Comparison of ENCODE assay signal across 1 cellular context in the genomic region with DNA sequence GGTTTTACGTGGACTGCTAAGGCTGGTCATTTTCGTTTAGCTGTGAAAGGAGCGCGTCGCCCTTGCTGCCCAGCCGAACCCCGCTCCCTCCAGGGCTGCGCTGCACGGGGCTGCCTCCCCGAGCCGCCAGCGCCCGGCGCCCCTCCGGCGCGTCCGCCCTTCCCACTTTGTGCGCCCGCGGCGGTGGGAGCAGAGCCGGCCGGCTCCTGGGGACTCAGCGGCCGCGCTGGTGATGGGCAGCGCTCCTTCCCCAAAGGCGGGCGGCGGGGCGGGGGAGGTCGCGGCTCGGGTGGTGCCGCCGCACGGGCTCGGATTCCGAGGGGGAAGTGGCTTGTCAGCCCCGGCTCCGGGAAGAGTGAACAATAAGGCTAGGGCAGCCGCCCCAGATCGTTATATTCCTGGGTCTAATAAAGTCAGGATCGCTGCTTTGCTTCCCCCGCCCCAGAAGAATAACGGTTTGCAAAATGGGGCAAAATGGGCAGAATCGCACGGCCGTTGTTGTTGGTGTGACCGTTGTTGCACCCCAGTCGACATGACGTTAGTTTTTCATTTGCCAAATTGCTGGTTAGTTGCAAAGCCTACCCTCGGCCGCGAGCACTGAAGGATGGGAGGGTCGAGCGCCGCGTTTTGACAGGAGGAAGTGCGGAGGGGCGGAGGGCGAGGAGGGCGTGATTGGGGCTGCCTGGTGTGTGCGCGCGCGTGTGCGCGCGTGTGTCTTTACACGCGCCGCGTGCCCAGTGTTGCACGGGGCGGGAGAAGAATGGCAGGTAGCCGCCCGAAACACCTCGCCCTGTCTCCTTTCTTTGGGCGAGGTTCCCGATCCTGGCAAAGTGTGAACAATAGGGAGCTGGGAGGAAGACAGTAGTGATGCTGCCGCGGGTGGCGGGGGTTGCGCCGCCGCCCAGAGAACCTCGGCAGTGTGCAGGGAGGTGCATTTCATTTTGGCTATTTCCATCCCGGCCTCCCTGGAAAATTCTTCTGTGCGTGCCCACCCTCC.
TF ChIP-seq lines count a peak whose summit lies in the region.

No MANE protein-coding gene starts in this region.

TF ChIP-seq in HEK293, 187 proteins besides CTCF, POLR2A, EP300 and RAD21 (continued from another document):
- TF ChIP-seq ZNF513 (tag by site-specific recombination; IDR thresholded peaks at IDR 0.05): no peak
- TF ChIP-seq ZNF133 (tag by site-specific recombination; IDR thresholded peaks at IDR 0.05): no peak
- TF ChIP-seq ZNF416 (tag by site-specific recombination; IDR thresholded peaks at IDR 0.05): no peak
- TF ChIP-seq GFI1B (tag by site-specific recombination; IDR thresholded peaks at IDR 0.05): no peak
- no peak for TF ChIP-seq ZNF645 (tag by site-specific recombination; IDR thresholded peaks at IDR 0.05)
